In genomic region chr7:98251251-98251843, GRCh38 we compare ENCODE assay signal across 8 cellular contexts. TPM values are rescaled to one million over a fixed set of nuclear protein-coding genes. Genes with fewer than 3 reads are reported as not detected.
DNase-seq lines count a peak whose midpoint lies in the region; ATAC-seq and TF ChIP-seq lines count a peak whose summit lies in the region.

No MANE protein-coding gene starts in this region.

- H3K4me1 ChIP-seq in OCI-LY1 (ENCODE audit: insufficient read depth, low read length, severe bottlenecking) (peaks cover 27% of the 10 kb centered on the region), rectal smooth muscle tissue (ENCODE audit: control insufficient read depth, insufficient read depth, low read length) (peaks cover 5% of the 10 kb centered on the region)

- no peaks in the 10 kb centered on the region for H3K27me3 ChIP-seq in OCI-LY1 (ENCODE audit: insufficient read depth, low read length)
- H3K27me3 ChIP-seq in rectal smooth muscle tissue (ENCODE audit: control insufficient read depth, insufficient read depth, low read length), result no peaks in the 10 kb centered on the region

- H3K4me3 ChIP-seq in OCI-LY1 (ENCODE audit: low read depth, low read length, poor library complexity, severe bottlenecking) (peak overlapping the region; percentile 83), rectal smooth muscle tissue (ENCODE audit: low read length) (peak overlapping the region; percentile 94)

- peak overlapping the region; percentile 93 for H3K4me2 ChIP-seq in OCI-LY1 (ENCODE audit: low read length)

- H3K9ac ChIP-seq in OCI-LY1 (ENCODE audit: low read length) (peak overlapping the region; percentile 76), rectal smooth muscle tissue (ENCODE audit: low read length) (peak overlapping the region; percentile 33)

- intact Hi-C loops in activated naive CD4-positive, alpha-beta T cell treated with anti-CD3 and anti-CD28 coated beads for 36 hours (cut with micrococcal nuclease), result loop anchor here (1.0 to 5.0 kb wide), 5 partner anchors 30 to 1134 kb away; partner anchors contain the start of genes ASNS, BRI3, LMTK2 and SDHAF3
- intact Hi-C loops in head of caudate nucleus (cut with DNase I), result no loop called here

- peak overlapping the region; percentile 93 for H3K4me3 Mint-ChIP-seq in activated naive CD4-positive, alpha-beta T cell treated with anti-CD3 and anti-CD28 coated beads for 36 hours

- no peak for TF ChIP-seq CTCF in OCI-LY1 (IDR thresholded peaks at IDR 0.05; ENCODE audit: low read length)

- H4K20me1 ChIP-seq in OCI-LY1 (ENCODE audit: insufficient read depth, low read length), result no peaks in the 10 kb centered on the region

- peak; percentile 48 for DNase-seq in activated naive CD4-positive, alpha-beta T cell treated with anti-CD3 and anti-CD28 coated beads for 36 hours
- no peak for DNase-seq in activated naive CD4-positive, alpha-beta T cell treated with Interleukin-2 at 50 U/mL for 16 hours
- peak; percentile 80 for DNase-seq in activated effector memory CD4-positive, alpha-beta T cell treated with anti-CD3 and anti-CD28 coated beads, Interleukin-2, amount 50 U/mL, for 16 hours
- peak in 22 of 42 donors; percentile 6 to 55 (median 13) for DNase-seq in head of caudate nucleus
- DNase-seq in midbrain (lab: John Stamatoyannopoulos, UW), result no peak

- H3K4me1 Mint-ChIP-seq in activated naive CD4-positive, alpha-beta T cell treated with anti-CD3 and anti-CD28 coated beads for 36 hours (ENCODE audit: low read depth), result peaks cover 54% of the 10 kb centered on the region

- H3K27ac ChIP-seq in OCI-LY1 (ENCODE audit: low read depth, low read length, poor library complexity, severe bottlenecking), result peak overlapping the region; percentile 85
- peak overlapping the region; percentile 72 for H3K27ac ChIP-seq in rectal smooth muscle tissue (ENCODE audit: low read depth, low read length)

- peaks cover 6% of the 10 kb centered on the region for H3K79me2 ChIP-seq in OCI-LY1 (ENCODE audit: insufficient read depth, low read length)

- H3K9me3 Mint-ChIP-seq in activated naive CD4-positive, alpha-beta T cell treated with anti-CD3 and anti-CD28 coated beads for 36 hours, result no peaks in the 10 kb centered on the region

- H3K9me2 ChIP-seq in OCI-LY1 (ENCODE audit: low read depth, low read length), result no peaks in the 10 kb centered on the region

- no peaks in the 10 kb centered on the region for H3F3A ChIP-seq in OCI-LY1 (ENCODE audit: insufficient read depth, low read length)

- H3K36me3 Mint-ChIP-seq in activated naive CD4-positive, alpha-beta T cell treated with anti-CD3 and anti-CD28 coated beads for 36 hours (ENCODE audit: low read depth), result peaks cover 12% of the 10 kb centered on the region

- H3K27me3 Mint-ChIP-seq in activated naive CD4-positive, alpha-beta T cell treated with anti-CD3 and anti-CD28 coated beads for 36 hours (ENCODE audit: low read depth), result no peaks in the 10 kb centered on the region

- H3K36me3 ChIP-seq in OCI-LY1 (ENCODE audit: insufficient read depth, low read length) (peaks cover 7% of the 10 kb centered on the region; the same call in 1 of the 2 replicates), rectal smooth muscle tissue (ENCODE audit: control insufficient read depth, insufficient read depth, low read length) (peaks cover 4% of the 10 kb centered on the region)

- peak overlapping the region; percentile 94 for H3K27ac Mint-ChIP-seq in activated naive CD4-positive, alpha-beta T cell treated with anti-CD3 and anti-CD28 coated beads for 36 hours

- CTCF ChIA-PET in activated naive CD4-positive, alpha-beta T cell treated with anti-CD3 and anti-CD28 coated beads for 36 hours (lab: Charles Lee), result interaction anchor here (0.6 to 1.7 kb wide), 6 partner anchors 9 to 890 kb away, joined by 3 to 4 read pairs (median 3); no protein-coding TSS in a partner anchor

- no peaks in the 10 kb centered on the region for H3K9me3 ChIP-seq in OCI-LY1 (ENCODE audit: low read length)

- peak; percentile 23 for ATAC-seq in HG03039 (IDR thresholded peaks at IDR 0.05; ENCODE audit: unreplicated experiment)

- no peak overlapping the region for H2AFZ ChIP-seq in OCI-LY1 (ENCODE audit: low read length)

RNA-seq across cellular contexts. Expression of gene TECPR1, which starts 0.7 kb away (rescaled TPM):
- 10 to 100 TPM; 29.8 to 36.7 TPM for total RNA-seq in activated naive CD4-positive, alpha-beta T cell treated with anti-CD3 and anti-CD28 coated beads for 36 hours

RNA-seq across cellular contexts. Expression of gene BRI3, which starts 30.1 kb away (rescaled TPM):
- total RNA-seq in activated naive CD4-positive, alpha-beta T cell treated with anti-CD3 and anti-CD28 coated beads for 36 hours, result 10 to 100 TPM; 51.6 to 54.4 TPM

RNA-seq across cellular contexts. Expression of gene BHLHA15, which starts 40.1 kb away (rescaled TPM):
- under 1 TPM; 0.40 to 0.41 TPM for total RNA-seq in activated naive CD4-positive, alpha-beta T cell treated with anti-CD3 and anti-CD28 coated beads for 36 hours

Comparison
In these comparisons a context has a peak if more than half of its experiments do, and no peak if none do; other contexts are left out.
1. DNase-seq: peak in activated naive CD4-positive, alpha-beta T cell treated with anti-CD3 and anti-CD28 coated beads for 36 hours (single experiment), activated effector memory CD4-positive, alpha-beta T cell treated with anti-CD3 and anti-CD28 coated beads, Interleukin-2, amount 50 U/mL, for 16 hours (single experiment) and head of caudate nucleus (22 of 42); none in activated naive CD4-positive, alpha-beta T cell treated with Interleukin-2 at 50 U/mL for 16 hours (single experiment) and midbrain (single experiment).